22 cellular contexts compared by ENCODE assay signal in genomic region chr17:80604007-80604728, GRCh38. TPM values are rescaled to one million over a fixed set of nuclear protein-coding genes. Genes with fewer than 3 reads are reported as not detected.
DNase-seq lines count a peak whose midpoint lies in the region; ATAC-seq and TF ChIP-seq lines count a peak whose summit lies in the region.
"Had no signal": no experiment of that assay in that cellular context is flagged by ENCODE, and none has a peak within 500 bp of the region (broad histone marks: within the 10 kb centered on the region; RNA-seq: fewer than 3 reads in every experiment).

No MANE protein-coding gene starts in this region.

- intact Hi-C loops in left colon (cut with DNase I, micrococcal nuclease), result no loop called here

- H3K9me3 Mint-ChIP-seq in T-helper 1 cell treated with Interleukin-12 subunit alpha and Interleukin-12 subunit beta and Interleukin-4 antibody, amounts not matched to agents 30 μg/mL and 1 μg/mL, for 36 hours, result no peaks in the 10 kb centered on the region
- H3K9me3 Mint-ChIP-seq in endothelial cell (ENCODE audit: unreplicated experiment), result no peaks in the 10 kb centered on the region
- H3K9me3 Mint-ChIP-seq: immature natural killer cell had no signal

- H3K9me3 ChIP-seq in Karpas-422 (ENCODE audit: low read length), result no peaks in the 10 kb centered on the region
- H3K9me3 ChIP-seq: adrenal gland, heart left ventricle, lower lobe of right lung, stomach had no signal

- no peaks in the 10 kb centered on the region for H3K27me3 ChIP-seq in Karpas-422 (ENCODE audit: low read length)
- H3K27me3 ChIP-seq: adrenal gland, cardiac muscle cell, heart left ventricle, stomach had no signal

- H3K9me2 ChIP-seq in Karpas-422 (replicated peaks; ENCODE audit: insufficient read depth, low read length), result no peaks in the 10 kb centered on the region

- peak overlapping the region; percentile 62 for H3K27ac Mint-ChIP-seq in T-helper 1 cell treated with Interleukin-12 subunit alpha and Interleukin-12 subunit beta and Interleukin-4 antibody, amounts not matched to agents 30 μg/mL and 1 μg/mL, for 36 hours
- H3K27ac Mint-ChIP-seq in endothelial cell (ENCODE audit: unreplicated experiment), result peak overlapping the region; percentile 83

- DNase-seq in T-helper 1 cell (no peak), Karpas-422 (peak; percentile 59), SKM-1 (lab: John Stamatoyannopoulos, UW; ENCODE audit: unreplicated experiment) (peak; percentile 43), endothelial cell (ENCODE audit: low spot score) (no peak), OCI-M2 (lab: John Stamatoyannopoulos, UW; ENCODE audit: unreplicated experiment) (no peak), left colon (no peak)
- DNase-seq: adrenal gland; effector CD4-positive, alpha-beta T cell; H7; heart left ventricle; immature natural killer cell; lower lobe of right lung; NCI-H1417 treated with DMSO at 0.1 percent for 48 hours; NCI-H2171 treated with DMSO at 0.1 percent for 48 hours; nephron progenitor cell; stimulated activated CD4-positive, alpha-beta T cell treated with anti-CD3 and anti-CD28 coated beads, Interleukin-12 subunit alpha, Interleukin-12 subunit beta, amount 100 ng/mL, for 4 hours; stomach had no signal

- ATAC-seq in GM18511 (IDR thresholded peaks at IDR 0.05; ENCODE audit: unreplicated experiment), result no peak
- no peak for ATAC-seq in left colon
- ATAC-seq: heart left ventricle, lower lobe of right lung had no signal

- H3K4me3 ChIP-seq in Karpas-422 (ENCODE audit: low read length), result no peak overlapping the region
- H3K4me3 ChIP-seq: adrenal gland, cardiac muscle cell, heart left ventricle, lower lobe of right lung, stomach had no signal

- peaks cover 27% of the 10 kb centered on the region for H3K79me2 ChIP-seq in Karpas-422 (ENCODE audit: low read length)

- H2AFZ ChIP-seq in Karpas-422 (ENCODE audit: low read length), result no peak overlapping the region

- H3K4me3 Mint-ChIP-seq in T-helper 1 cell treated with Interleukin-12 subunit alpha and Interleukin-12 subunit beta and Interleukin-4 antibody, amounts not matched to agents 30 μg/mL and 1 μg/mL, for 36 hours, result no peak overlapping the region
- no peak overlapping the region for H3K4me3 Mint-ChIP-seq in endothelial cell (ENCODE audit: unreplicated experiment)
- H3K4me3 Mint-ChIP-seq: nephron progenitor cell had no signal

- peaks cover 50% of the 10 kb centered on the region for H3K4me1 Mint-ChIP-seq in T-helper 1 cell treated with Interleukin-12 subunit alpha and Interleukin-12 subunit beta and Interleukin-4 antibody, amounts not matched to agents 30 μg/mL and 1 μg/mL, for 36 hours (ENCODE audit: low read depth)
- H3K4me1 Mint-ChIP-seq in endothelial cell (ENCODE audit: unreplicated experiment), result peaks cover 23% of the 10 kb centered on the region

- H3K4me1 ChIP-seq in Karpas-422 (ENCODE audit: low read length), result peaks cover 57% of the 10 kb centered on the region
- H3K4me1 ChIP-seq: adrenal gland had no signal

- no peaks in the 10 kb centered on the region for H3K27me3 Mint-ChIP-seq in T-helper 1 cell treated with Interleukin-12 subunit alpha and Interleukin-12 subunit beta and Interleukin-4 antibody, amounts not matched to agents 30 μg/mL and 1 μg/mL, for 36 hours (ENCODE audit: low read depth)
- peaks cover 1% of the 10 kb centered on the region for H3K27me3 Mint-ChIP-seq in endothelial cell (ENCODE audit: unreplicated experiment)

- peak overlapping the region; percentile 83 for H3K27ac ChIP-seq in Karpas-422 (ENCODE audit: low read length)
- H3K27ac ChIP-seq: 22Rv1, adrenal gland, cardiac muscle cell, heart left ventricle, KMS-11, lower lobe of right lung, stomach had no signal

- no peak for TF ChIP-seq CTCF in endothelial cell (IDR thresholded peaks at IDR 0.05; ENCODE audit: unreplicated experiment)

- peaks cover 17% of the 10 kb centered on the region for H3K36me3 Mint-ChIP-seq in T-helper 1 cell treated with Interleukin-12 subunit alpha and Interleukin-12 subunit beta and Interleukin-4 antibody, amounts not matched to agents 30 μg/mL and 1 μg/mL, for 36 hours (ENCODE audit: low read depth)
- peaks cover 14% of the 10 kb centered on the region for H3K36me3 Mint-ChIP-seq in endothelial cell (ENCODE audit: low read depth, unreplicated experiment)
- H3K36me3 Mint-ChIP-seq: immature natural killer cell had no signal

- no peaks in the 10 kb centered on the region for H3K36me3 ChIP-seq in Karpas-422 (ENCODE audit: insufficient read depth, low read length)
- H3K36me3 ChIP-seq: adrenal gland, cardiac muscle cell, heart left ventricle, lower lobe of right lung, stomach had no signal

- H3K4me2 ChIP-seq in Karpas-422 (ENCODE audit: low read depth, low read length, poor library complexity, severe bottlenecking), result peak overlapping the region; percentile 8
- H3K4me2 ChIP-seq: KMS-11 had no signal

- H4K20me1 ChIP-seq in Karpas-422 (ENCODE audit: insufficient read depth, low read depth, low read length), result peaks cover 4% of the 10 kb centered on the region; the same call in 1 of the 2 replicates

- no peak overlapping the region for H3K9ac ChIP-seq in Karpas-422 (ENCODE audit: low read length)
- H3K9ac ChIP-seq: KMS-11 had no signal

RNA-seq across cellular contexts. Expression of gene RPTOR, which starts 59.5 kb away (rescaled TPM):
- 30.6 and 42.1 TPM in 2 replicates for total RNA-seq in Karpas-422 (2014; rRNA removed; shearing (Covaris generic); ENCODE audit: low replicate concordance)
- total RNA-seq in endothelial cell (ENCODE audit: unreplicated experiment) (36.7 TPM), left colon (10 to 100 TPM; 33.4 to 35.7 TPM)

Comparison
In these comparisons a context has a peak if more than half of its experiments do, and no peak if none do; other contexts are left out.
1. DNase-seq: peak in Karpas-422 (single experiment) and SKM-1 (single experiment); none in T-helper 1 cell (0 of 5), endothelial cell (single experiment), OCI-M2 (single experiment) and left colon (0 of 2).